Comparison of ENCODE assay signal across 21 cellular contexts in the genomic region with DNA sequence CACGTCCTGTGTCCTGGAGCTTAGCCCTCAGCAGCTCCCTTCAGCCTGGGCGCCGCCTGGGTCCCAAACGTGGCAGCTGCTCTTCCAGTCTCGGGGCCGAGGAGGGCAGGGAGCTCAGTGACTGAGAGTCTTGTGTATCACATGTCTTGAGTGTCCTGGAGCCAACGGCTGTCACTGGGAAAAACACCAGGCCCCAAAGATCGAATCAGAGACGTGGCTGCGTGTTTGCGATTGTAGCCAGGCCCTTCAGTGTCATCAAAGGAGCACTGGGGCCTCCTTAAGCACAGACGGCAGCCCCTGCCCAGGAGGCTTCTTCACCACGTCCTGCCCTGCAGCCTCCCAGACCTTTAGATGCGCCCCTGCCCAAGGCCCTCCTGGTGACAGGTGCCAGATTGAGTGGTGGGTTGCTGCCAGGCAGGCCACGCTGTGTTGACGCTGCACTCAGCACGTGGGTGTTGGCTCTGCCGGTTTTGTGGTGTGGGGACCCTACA. TPM values are rescaled to one million over a fixed set of nuclear protein-coding genes. Genes with fewer than 3 reads are reported as not detected.
DNase-seq lines count a peak whose midpoint lies in the region; ATAC-seq and TF ChIP-seq lines count a peak whose summit lies in the region.
"Had no signal": no experiment of that assay in that cellular context is flagged by ENCODE, and none has a peak within 500 bp of the region (broad histone marks: within the 10 kb centered on the region; RNA-seq: fewer than 3 reads in every experiment).

No MANE protein-coding gene starts in this region.

- no peaks in the 10 kb centered on the region for H3K36me3 ChIP-seq in right atrium auricular region
- H3K36me3 ChIP-seq: gastrocnemius medialis, vagina had no signal

- TF ChIP-seq CTCF in right atrium auricular region (IDR thresholded peaks at IDR 0.05) (no peak), dorsolateral prefrontal cortex (IDR thresholded peaks at IDR 0.05 in 54 of 56, conservative IDR thresholded peaks at IDR 0.05 in 2 of 56; ENCODE audit: low read depth in 1 of 56, partially characterized antibody in 56 of 56) (no peak)

- ATAC-seq in left ventricle myocardium superior (no peak), HG03039 (IDR thresholded peaks at IDR 0.05; ENCODE audit: unreplicated experiment) (no peak)
- ATAC-seq: activated CD8-positive, alpha-beta T cell treated with anti-CD3 and anti-CD28 coated beads for 36 hours; gastrocnemius medialis; naive thymus-derived CD4-positive, alpha-beta T cell had no signal

- H3K27me3 ChIP-seq in right atrium auricular region (no peaks in the 10 kb centered on the region), dorsolateral prefrontal cortex (peaks cover 0 to 7% (median 0%) of the 10 kb centered on the region in 45 donors)
- H3K27me3 ChIP-seq: vagina had no signal

- no peak overlapping the region for H3K4me3 ChIP-seq in right atrium auricular region
- no peak overlapping the region for H3K4me3 ChIP-seq in dorsolateral prefrontal cortex
- H3K4me3 ChIP-seq: gastrocnemius medialis, vagina had no signal

- DNase-seq in left ventricle myocardium superior (peak; percentile 24), right atrium auricular region (ENCODE audit: low spot score) (no peak), dorsolateral prefrontal cortex (peak in 6 of 10 donors; percentile 5 to 32 (median 22)), myocyte (ENCODE audit: low read depth) (peak; percentile 74), anterior cingulate cortex (lab: John Stamatoyannopoulos, UW) (no peak), NCI-H2171 treated with DMSO at 0.1 percent for 48 hours (lab: John Stamatoyannopoulos, UW) (no peak), DMS153 treated with DMSO at 0.1 percent for 48 hours (lab: John Stamatoyannopoulos, UW; ENCODE audit: unreplicated experiment) (no peak)
- DNase-seq: activated CD8-positive, alpha-beta T cell treated with anti-CD3 and anti-CD28 coated beads for 36 hours; activated naive CD4-positive, alpha-beta T cell; activated T-cell treated with anti-CD3 and anti-CD28 coated beads, Interleukin-2, amount 50 U/mL, for 1 hour; effector CD4-positive, alpha-beta T cell; gastrocnemius medialis; H7; MV-4-11; naive thymus-derived CD4-positive, alpha-beta T cell; NCI-H1694 treated with DMSO at 0.1 percent for 48 hours; NCI-H526 treated with DMSO at 0.1 percent for 48 hours; RPMI8226; substantia nigra had no signal

- peaks cover 0 to 5% of the 10 kb centered on the region in 2 donors for H3K4me1 ChIP-seq in right atrium auricular region

- no peaks in the 10 kb centered on the region for H3K9me3 ChIP-seq in right atrium auricular region
- H3K9me3 ChIP-seq: gastrocnemius medialis, vagina had no signal

- intact Hi-C loops in left ventricle myocardium superior (cut with micrococcal nuclease) (no loop called here), dorsolateral prefrontal cortex (cut with DNase I) (no loop called here)

- H3K27ac ChIP-seq in right atrium auricular region: no peak overlapping the region
- H3K27ac ChIP-seq in dorsolateral prefrontal cortex: no peak overlapping the region
- H3K27ac ChIP-seq: gastrocnemius medialis, vagina had no signal

RNA-seq across cellular contexts. Expression of a gene that starts 5.7 kb away (rescaled TPM):
- total RNA-seq in left ventricle myocardium superior (49.1 TPM), right atrium auricular region (10 to 100 TPM; 34.7 to 40.7 TPM), dorsolateral prefrontal cortex (100 to 1,000 TPM in 4 of 120 experiments, 10 to 100 TPM in 116; 50.6 to 107 (median 77.8) TPM), myocyte (67.8 and 71.0 TPM in 2 replicates)
- 58.6 TPM for polyA plus RNA-seq in myocyte (2012)

Comparison
In these comparisons a context has a peak if more than half of its experiments do, and no peak if none do; other contexts are left out.
1. DNase-seq: peak in left ventricle myocardium superior (single experiment), dorsolateral prefrontal cortex (6 of 10) and myocyte (single experiment); none in right atrium auricular region (single experiment), anterior cingulate cortex (0 of 58), NCI-H2171 treated with DMSO at 0.1 percent for 48 hours (single experiment) and DMS153 treated with DMSO at 0.1 percent for 48 hours (single experiment).